In the genomic region with DNA sequence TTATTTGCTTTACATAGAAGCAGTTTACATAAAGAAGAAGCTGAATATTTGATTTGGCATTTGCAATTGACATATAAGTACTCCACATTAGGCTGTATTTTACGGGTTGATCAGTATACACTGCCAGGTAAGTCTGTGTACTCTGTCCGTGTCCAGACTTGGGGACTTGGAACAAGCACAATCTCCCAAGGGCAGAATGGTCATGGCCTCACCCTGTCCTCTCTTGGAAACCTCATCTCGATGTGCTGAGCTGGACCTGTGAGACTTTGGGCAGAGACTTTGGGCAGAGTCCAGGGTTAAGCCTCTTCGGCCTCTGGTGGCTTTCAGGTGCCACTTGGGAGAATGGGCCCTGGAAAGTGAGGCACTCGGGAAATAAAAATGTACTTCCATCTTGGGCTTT, we compare ENCODE assay signal across 17 cellular contexts.
DNase-seq lines count a peak whose midpoint lies in the region; ATAC-seq and TF ChIP-seq lines count a peak whose summit lies in the region.
"Had no signal": no experiment of that assay in that cellular context is flagged by ENCODE, and none has a peak within 500 bp of the region (broad histone marks: within the 10 kb centered on the region; RNA-seq: fewer than 3 reads in every experiment).

No MANE protein-coding gene starts in this region.

- no peak for TF ChIP-seq EP300 in suprapubic skin (IDR thresholded peaks at IDR 0.05)

- TF ChIP-seq POLR2A in suprapubic skin (IDR thresholded peaks at IDR 0.05), result no peak

- peak; percentile 74 for ATAC-seq in left ventricle myocardium superior

- CTCF ChIA-PET in PC-9 (lab: Charles Lee), result no interaction called here

- H2AFZ ChIP-seq in PC-9, result peak overlapping the region; percentile 10; the same call in 1 of the 2 replicates
- H2AFZ ChIP-seq: GM23248 had no signal

- no peaks in the 10 kb centered on the region for H3K27me3 ChIP-seq in PC-9 (ENCODE audit: insufficient read depth, low read depth)
- no peaks in the 10 kb centered on the region for H3K27me3 ChIP-seq in suprapubic skin
- H3K27me3 ChIP-seq: SJCRH30 had no signal

- no peaks in the 10 kb centered on the region for H4K20me1 ChIP-seq in PC-9 (ENCODE audit: insufficient read depth)

- H3K9me3 ChIP-seq in PC-9 (ENCODE audit: insufficient read depth, low read depth), result no peaks in the 10 kb centered on the region
- no peaks in the 10 kb centered on the region for H3K9me3 ChIP-seq in suprapubic skin
- H3K9me3 ChIP-seq: Caco-2, HAP-1, SJCRH30 had no signal

- peaks cover 14% of the 10 kb centered on the region for H3K4me1 ChIP-seq in PC-9 (replicated peaks; ENCODE audit: insufficient read depth)
- peaks cover 20% of the 10 kb centered on the region for H3K4me1 ChIP-seq in suprapubic skin
- H3K4me1 ChIP-seq: HAP-1 had no signal

- peak; percentile 17 for DNase-seq in NCI-H748 (lab: John Stamatoyannopoulos, UW; ENCODE audit: unreplicated experiment)
- no peak for DNase-seq in NCI-H748 treated with DMSO at 0.1 percent for 48 hours (lab: John Stamatoyannopoulos, UW)
- DNase-seq in PC-9, result no peak
- DNase-seq in left ventricle myocardium superior, result no peak
- no peak for DNase-seq in suprapubic skin (ENCODE audit: low spot score in 2 of 2)
- DNase-seq in KBM-7, result no peak
- no peak for DNase-seq in stimulated activated CD4-positive, alpha-beta T cell treated with anti-CD3 and anti-CD28 coated beads, Interleukin-2, amount 100 ng/mL, for 24 hours
- DNase-seq: Caco-2; CD4-positive, alpha-beta T cell; GF-D8; GM23248; NCI-H187 treated with DMSO at 0.1 percent for 48 hours; NCI-H345; NCI-H524 treated with DMSO at 0.1 percent for 48 hours; RPMI8226; SJCRH30 had no signal

- intact Hi-C loops in PC-9 (cut with micrococcal nuclease; ENCODE audit: unreplicated experiment), result no loop called here
- intact Hi-C loops in left ventricle myocardium superior (cut with micrococcal nuclease), result no loop called here

- no peaks in the 10 kb centered on the region for H3K9me2 ChIP-seq in PC-9 (ENCODE audit: insufficient read depth)

- H3K4me3 ChIP-seq in PC-9 (no peak overlapping the region), suprapubic skin (no peak overlapping the region)
- H3K4me3 ChIP-seq: GM23248, HAP-1, SJCRH30 had no signal

- no peak for TF ChIP-seq CTCF in PC-9 (conservative IDR thresholded peaks at IDR 0.05)
- no peak for TF ChIP-seq CTCF in suprapubic skin (IDR thresholded peaks at IDR 0.05)

- no peak overlapping the region for H3K27ac ChIP-seq in PC-9
- H3K27ac ChIP-seq in suprapubic skin, result peak overlapping the region; percentile 2
- H3K27ac ChIP-seq: GM23248, SJCRH30 had no signal

- H3K79me2 ChIP-seq in PC-9 (ENCODE audit: low read depth), result no peaks in the 10 kb centered on the region

- POLR2A ChIA-PET in PC-9 (lab: Charles Lee; ENCODE audit: unreplicated experiment), result no interaction called here

- H3K4me2 ChIP-seq in PC-9, result no peak overlapping the region

- H3F3A ChIP-seq in PC-9 (ENCODE audit: insufficient read depth, low read depth), result no peaks in the 10 kb centered on the region

- no TSS peak for BruUV-seq in PC-9 (replicated peaks; lab: Mats Ljungman, UMichigan)

- H3K36me3 ChIP-seq in PC-9 (ENCODE audit: low read depth) (no peaks in the 10 kb centered on the region), suprapubic skin (no peaks in the 10 kb centered on the region)
- H3K36me3 ChIP-seq: HAP-1, SJCRH30 had no signal

- WGBS in suprapubic skin, result 54% methylated on average over 4 of the region's 5 CpGs

- in situ Hi-C loops in KBM-7 (cut with MboI; ENCODE audit: low pct_unique_long_range_greater_than_20kb, low sequenced_read_pairs), result no loop called here
